In genomic region chr16:67935402-67936123, GRCh38 we compare ENCODE assay signal across 8 cellular contexts. TPM values are rescaled to one million over a fixed set of nuclear protein-coding genes. Genes with fewer than 3 reads are reported as not detected.
DNase-seq lines count a peak whose midpoint lies in the region; ATAC-seq and TF ChIP-seq lines count a peak whose summit lies in the region.

No MANE protein-coding gene starts in this region.

- 2% methylated on average over 55 of the region's 55 CpGs for WGBS in liver

- peaks cover 32% of the 10 kb centered on the region for H3K4me1 ChIP-seq in CD4-positive, CD25-positive, alpha-beta regulatory T cell (ENCODE audit: control insufficient read depth, insufficient read depth, low read length, poor library complexity, severe bottlenecking)
- peaks cover 4 to 34% (median 25%) of the 10 kb centered on the region in 4 donors for H3K4me1 ChIP-seq in liver (ENCODE audit: control insufficient read depth in 4 of 4, insufficient read depth in 4 of 4, low read length in 3 of 4)

- H3K9me3 ChIP-seq in CD4-positive, CD25-positive, alpha-beta regulatory T cell (ENCODE audit: control insufficient read depth in 2 of 2, low read length in 2 of 2), result no peaks in the 10 kb centered on the region
- no peaks in the 10 kb centered on the region for H3K9me3 ChIP-seq in liver (ENCODE audit: control insufficient read depth in 4 of 4, low read length in 3 of 4)

- H3K9ac ChIP-seq in liver (ENCODE audit: low read depth in 1 of 2, low read length in 2 of 2), result peak overlapping the region; percentile 84 to 90

- H3K27me3 ChIP-seq in CD4-positive, CD25-positive, alpha-beta regulatory T cell (ENCODE audit: control insufficient read depth, insufficient read depth, low read length), result no peaks in the 10 kb centered on the region
- H3K27me3 ChIP-seq in liver (ENCODE audit: control insufficient read depth in 4 of 4, insufficient read depth in 4 of 4, low read length in 3 of 4), result no peaks in the 10 kb centered on the region

- H3K4me3 Mint-ChIP-seq in CD4-positive, CD25-positive, alpha-beta regulatory T cell, result peak overlapping the region; percentile 98 to 100 (median 100)

- peaks cover 7% of the 10 kb centered on the region for H3K36me3 Mint-ChIP-seq in CD4-positive, CD25-positive, alpha-beta regulatory T cell

- peak overlapping the region; percentile 88 for H3K27ac ChIP-seq in CD4-positive, CD25-positive, alpha-beta regulatory T cell (ENCODE audit: insufficient read depth, low read length, poor library complexity, severe bottlenecking)
- H3K27ac ChIP-seq in liver (ENCODE audit: low read depth in 1 of 2, low read length in 2 of 2), result peak overlapping the region; percentile 87 to 96

- H3K9me3 Mint-ChIP-seq in CD4-positive, CD25-positive, alpha-beta regulatory T cell, result no peaks in the 10 kb centered on the region

- DNase-seq in CD4-positive, CD25-positive, alpha-beta regulatory T cell, result peak; percentile 94 to 99 (median 95)
- peak; percentile 86 for DNase-seq in NCI-H774 (lab: John Stamatoyannopoulos, UW)
- DNase-seq in activated CD4-positive, alpha-beta T cell treated with anti-CD3 and anti-CD28 coated beads, Interleukin-2, amount 50 U/mL, for 48 hours, result peak; percentile 97 to 98
- peak; percentile 82 to 94 for DNase-seq in dermis microvascular lymphatic vessel endothelial cell (ENCODE audit: low read depth in 2 of 2)
- peak; percentile 94 for DNase-seq in stimulated activated CD4-positive, alpha-beta T cell treated with anti-CD3 and anti-CD28 coated beads, Interleukin-4, amount 100 ng/mL, for 1 hour

- H3K4me3 ChIP-seq in CD4-positive, CD25-positive, alpha-beta regulatory T cell (ENCODE audit: low read depth, low read length), result peak overlapping the region; percentile 69
- peak overlapping the region; percentile 65 to 93 (median 78) for H3K4me3 ChIP-seq in liver (ENCODE audit: low read depth in 1 of 3, low read length in 3 of 3)

- TF ChIP-seq RAD21 in liver (IDR thresholded peaks at IDR 0.05), result peak; percentile 39 to 41

- peak overlapping the region; percentile 99 for H3K27ac Mint-ChIP-seq in CD4-positive, CD25-positive, alpha-beta regulatory T cell

- no peaks in the 10 kb centered on the region for H3K27me3 Mint-ChIP-seq in CD4-positive, CD25-positive, alpha-beta regulatory T cell

- H3K4me1 Mint-ChIP-seq in CD4-positive, CD25-positive, alpha-beta regulatory T cell, result peaks cover 0 to 52% (median 27%) of the 10 kb centered on the region in 4 donors

- peaks cover 29% of the 10 kb centered on the region for H3K36me3 ChIP-seq in CD4-positive, CD25-positive, alpha-beta regulatory T cell (ENCODE audit: control insufficient read depth, insufficient read depth, low read length)
- peaks cover 0 to 18% (median 8%) of the 10 kb centered on the region in 4 donors for H3K36me3 ChIP-seq in liver (ENCODE audit: control insufficient read depth in 4 of 4, insufficient read depth in 3 of 4, low read depth in 1 of 4, low read length in 3 of 4)

- ATAC-seq in CD4-positive, CD25-positive, alpha-beta regulatory T cell (ENCODE audit: low read depth in 2 of 2), result peak; percentile 91 to 93
- ATAC-seq in GM19438 (IDR thresholded peaks at IDR 0.05; ENCODE audit: low read depth, unreplicated experiment) (peak; percentile 84), HG03571 (IDR thresholded peaks at IDR 0.05; ENCODE audit: unreplicated experiment) (peak; percentile 85)

- TF ChIP-seq CTCF in liver (IDR thresholded peaks at IDR 0.05; ENCODE audit: low read depth, low read length, missing input control), result no peak

TF ChIP-seq in liver, 16 proteins besides CTCF, POLR2A, EP300 and RAD21:
- TF ChIP-seq GABPA (IDR thresholded peaks at IDR 0.05 in 1 of 2, conservative IDR thresholded peaks at IDR 0.05 in 1 of 2) (peak; percentile 74 to 93), FOXA2 (IDR thresholded peaks at IDR 0.05) (no peak), MAX (IDR thresholded peaks at IDR 0.05) (no peak), RXRA (IDR thresholded peaks at IDR 0.05) (peak; percentile 34 to 63), HNF4A (conservative IDR thresholded peaks at IDR 0.05) (peak in 1 of 2 donors; percentile 15), JUND (IDR thresholded peaks at IDR 0.05) (no peak), TAF1 (conservative IDR thresholded peaks at IDR 0.05) (no peak), ATF3 (IDR thresholded peaks at IDR 0.05) (no peak), EGR1 (IDR thresholded peaks at IDR 0.05; ENCODE audit: low read depth in 2 of 2) (peak in 1 of 2 donors; percentile 78), HNF4G (IDR thresholded peaks at IDR 0.05) (no peak), NR2F2 (IDR thresholded peaks at IDR 0.05) (peak; percentile 71), ZBTB33 (IDR thresholded peaks at IDR 0.05) (no peak), SP1 (IDR thresholded peaks at IDR 0.05) (peak; percentile 74), REST (IDR thresholded peaks at IDR 0.05) (peak; percentile 80), YY1 (IDR thresholded peaks at IDR 0.05) (peak; percentile 94)

RNA-seq across cellular contexts. Expression of gene PSMB10, which starts 1.1 kb away (rescaled TPM):
- total RNA-seq in CD4-positive, CD25-positive, alpha-beta regulatory T cell, result 136 TPM
- 100 to 1,000 TPM; 478 to 673 (median 596) TPM for polyA plus RNA-seq in CD4-positive, CD25-positive, alpha-beta regulatory T cell
- total RNA-seq in dermis microvascular lymphatic vessel endothelial cell, result 76.5 and 89.4 TPM in 2 replicates
- 10 to 100 TPM; 24.8 to 36.3 TPM for total RNA-seq in liver
- 10 to 100 TPM; 28.4 to 48.2 TPM for polyA plus RNA-seq in liver

RNA-seq across cellular contexts. Expression of gene CTRL, which starts 3.9 kb away (rescaled TPM):
- total RNA-seq in CD4-positive, CD25-positive, alpha-beta regulatory T cell, result 8.0 TPM
- polyA plus RNA-seq in CD4-positive, CD25-positive, alpha-beta regulatory T cell, result 1 to 10 TPM in 2 of 4 donors, under 1 TPM in 2; 0.21 to 2.9 (median 1.1) TPM
- total RNA-seq in dermis microvascular lymphatic vessel endothelial cell (0.25 and 0.26 TPM in 2 replicates), liver (under 1 TPM; 0.09 to 0.50 TPM)
- polyA plus RNA-seq in liver, result 1 to 10 TPM in 1 of 2 donors, under 1 TPM in 1; 0.09 to 5.0 TPM

RNA-seq across cellular contexts. Expression of gene LCAT, which starts 8.4 kb away (rescaled TPM):
- 11.0 TPM for total RNA-seq in CD4-positive, CD25-positive, alpha-beta regulatory T cell
- under 1 TPM; 0.25 to 0.77 (median 0.59) TPM for polyA plus RNA-seq in CD4-positive, CD25-positive, alpha-beta regulatory T cell
- total RNA-seq in dermis microvascular lymphatic vessel endothelial cell, result 1.8 and 5.7 TPM in 2 replicates
- total RNA-seq in liver, result 10 to 100 TPM; 45.7 to 87.3 TPM
- polyA plus RNA-seq in liver, result 100 to 1,000 TPM; 140 to 201 TPM

RNA-seq across cellular contexts. Expression of gene SLC12A4, which starts 32.9 kb away (rescaled TPM):
- 30.4 TPM for total RNA-seq in CD4-positive, CD25-positive, alpha-beta regulatory T cell
- polyA plus RNA-seq in CD4-positive, CD25-positive, alpha-beta regulatory T cell, result 1 to 10 TPM; 5.0 to 6.4 (median 5.8) TPM
- total RNA-seq in dermis microvascular lymphatic vessel endothelial cell, result 46.7 and 97.0 TPM in 2 replicates
- total RNA-seq in liver, result 10 to 100 TPM; 20.0 to 37.3 TPM
- 10 to 100 TPM in 1 of 2 donors, 1 to 10 TPM in 1; 8.0 to 14.1 TPM for polyA plus RNA-seq in liver

RNA-seq across cellular contexts. Expression of gene PSKH1, which starts 42.5 kb away (rescaled TPM):
- 14.3 TPM for total RNA-seq in CD4-positive, CD25-positive, alpha-beta regulatory T cell
- 10 to 100 TPM; 16.1 to 25.3 (median 23.3) TPM for polyA plus RNA-seq in CD4-positive, CD25-positive, alpha-beta regulatory T cell
- total RNA-seq in dermis microvascular lymphatic vessel endothelial cell, result 8.7 and 17.6 TPM in 2 replicates
- 10 to 100 TPM; 14.0 to 23.8 TPM for total RNA-seq in liver
- 10 to 100 TPM in 1 of 2 donors, 1 to 10 TPM in 1; 8.3 to 13.7 TPM for polyA plus RNA-seq in liver

Comparison
In these comparisons a context has a peak if more than half of its experiments do, and no peak if none do; other contexts are left out.
1. Peak in every context shown above with its lines: DNase-seq, ATAC-seq, H3K4me3 ChIP-seq and H3K27ac ChIP-seq.